Comparison of ENCODE assay signal across 22 cellular contexts in genomic region chr1:31006760-31007159, GRCh38. TPM values are rescaled to one million over a fixed set of nuclear protein-coding genes. Genes with fewer than 3 reads are reported as not detected.
DNase-seq lines count a peak whose midpoint lies in the region; ATAC-seq, FAIRE-seq and TF ChIP-seq lines count a peak whose summit lies in the region.
"Had no signal": no experiment of that assay in that cellular context is flagged by ENCODE, and none has a peak within 500 bp of the region (broad histone marks: within the 10 kb centered on the region; RNA-seq: fewer than 3 reads in every experiment).

No MANE protein-coding gene starts in this region.

- H3K4me1 Mint-ChIP-seq in activated CD4-positive, alpha-beta memory T cell treated with anti-CD3 and anti-CD28 coated beads for 36 hours (ENCODE audit: low read depth): peaks cover 68% of the 10 kb centered on the region
- H3K4me1 Mint-ChIP-seq in activated CD4-positive, alpha-beta memory T cell treated with anti-CD3 and anti-CD28 coated beads, Interleukin-2, amount 10 ng/mL, durations not matched to agents 7 days and 5 days: peaks cover 50% of the 10 kb centered on the region
- peaks cover 48% of the 10 kb centered on the region for H3K4me1 Mint-ChIP-seq in stimulated activated memory B cell treated with anti-CD40 and anti-IgM and Interleukin-4, amounts not matched to agents 10 μg/mL and 1 μg/mL and 100 μg/mL, for 72 hours
- peaks cover 33% of the 10 kb centered on the region for H3K4me1 Mint-ChIP-seq in activated CD4-positive, alpha-beta T cell treated with anti-CD3 and anti-CD28 coated beads, Interleukin-2, amount 10 ng/mL, durations not matched to agents 24 days and 14 days

- H3K9me3 ChIP-seq in K562 (replicated peaks; ENCODE audit: control insufficient read depth, insufficient read depth, low read depth, low read length) (no peaks in the 10 kb centered on the region), left lung (no peaks in the 10 kb centered on the region)
- H3K9me3 ChIP-seq: spleen, tibial nerve had no signal

- BruUV-seq in K562 (replicated peaks; lab: Mats Ljungman, UMichigan): no TSS peak

- H3K36me3 ChIP-seq in K562 (ENCODE audit: control insufficient read depth, insufficient read depth, low read length) (peaks cover 78% of the 10 kb centered on the region), left lung (peaks cover 0 to 30% of the 10 kb centered on the region in 2 donors)

- H3K4me3 ChIP-seq in K562 (no peak overlapping the region), left lung (no peak overlapping the region)
- H3K4me3 ChIP-seq: spleen, tibial nerve had no signal

- no peak for TF ChIP-seq CTCF in K562 (IDR thresholded peaks at IDR 0.05 in 2 of 3, conservative IDR thresholded peaks at IDR 0.05 in 1 of 3; ENCODE audit: insufficient read depth in 2 of 3, low read depth in 1 of 3, low read length in 3 of 3)
- no peak for TF ChIP-seq CTCF in left lung (IDR thresholded peaks at IDR 0.05)

- no peak overlapping the region for H3K9ac ChIP-seq in K562 (ENCODE audit: insufficient read depth in 1 of 2, low read depth in 2 of 2, low read length in 2 of 2)
- H3K9ac ChIP-seq: KMS-11 had no signal

- H3K4me2 ChIP-seq in K562 (ENCODE audit: insufficient read depth, low read length): no peak overlapping the region
- H3K4me2 ChIP-seq: KMS-11 had no signal

- H3K9me3 Mint-ChIP-seq in activated CD4-positive, alpha-beta memory T cell treated with anti-CD3 and anti-CD28 coated beads for 36 hours: no peaks in the 10 kb centered on the region
- H3K9me3 Mint-ChIP-seq in activated CD4-positive, alpha-beta memory T cell treated with anti-CD3 and anti-CD28 coated beads, Interleukin-2, amount 10 ng/mL, durations not matched to agents 7 days and 5 days: no peaks in the 10 kb centered on the region
- peaks cover 2% of the 10 kb centered on the region for H3K9me3 Mint-ChIP-seq in stimulated activated memory B cell treated with anti-CD40 and anti-IgM and Interleukin-4, amounts not matched to agents 10 μg/mL and 1 μg/mL and 100 μg/mL, for 72 hours
- no peaks in the 10 kb centered on the region for H3K9me3 Mint-ChIP-seq in activated CD4-positive, alpha-beta T cell treated with anti-CD3 and anti-CD28 coated beads, Interleukin-2, amount 10 ng/mL, durations not matched to agents 24 days and 14 days
- H3K9me3 Mint-ChIP-seq: stimulated activated naive CD8-positive, alpha-beta T cell treated with anti-CD3 and anti-CD28 coated beads, Interleukin-15, Interleukin-2, amounts not matched to agents 100 ng/mL and 50 ng/mL, for 24 hours had no signal

- FAIRE-seq in K562 (lab: Jason Lieb, UNC): no peak
- FAIRE-seq: bronchial epithelial cell had no signal

- TF ChIP-seq EP300 in K562 (IDR thresholded peaks at IDR 0.05; ENCODE audit: low read length): no peak

- in situ Hi-C loops in K562 (cut with MboI): no loop called here

- no peaks in the 10 kb centered on the region for H3K4me1 ChIP-seq in K562 (replicated peaks in 1 of 2; ENCODE audit: control insufficient read depth in 2 of 2, insufficient read depth in 2 of 2, low read length in 2 of 2)
- H3K4me1 ChIP-seq in left lung: peaks cover 0 to 31% of the 10 kb centered on the region in 2 donors

- DNase-seq in activated CD4-positive, alpha-beta memory T cell treated with anti-CD3 and anti-CD28 coated beads for 36 hours: no peak
- no peak for DNase-seq in activated CD4-positive, alpha-beta memory T cell treated with anti-CD3 and anti-CD28 coated beads, Interleukin-2, amount 10 ng/mL, durations not matched to agents 7 days and 5 days
- DNase-seq in K562 (ENCODE audit: extremely low read depth in 1 of 4, low spot score in 3 of 4) (no peak), left lung (no peak)
- no peak for DNase-seq in stimulated activated CD4-positive, alpha-beta T cell treated with anti-CD3 and anti-CD28 coated beads, Interleukin-2, amount 100 ng/mL, for 24 hours
- DNase-seq in activated CD4-positive, alpha-beta T cell treated with anti-CD3 and anti-CD28 coated beads, Interleukin-2, amount 10 ng/mL, durations not matched to agents 24 days and 14 days: no peak
- DNase-seq: 8988T; activated CD4-positive, CD25-positive, alpha-beta regulatory T cell; COR-L47; cortex of kidney; NCI-H1694 treated with DMSO at 0.1 percent for 48 hours; NCI-H526 treated with DMSO at 0.1 percent for 48 hours; spleen; stimulated activated CD4-positive, alpha-beta T cell treated with anti-CD3 and anti-CD28 coated beads, Interleukin-4, amount 100 ng/mL, for 24 hours; T-helper 9 cell had no signal

- H3K79me2 ChIP-seq in K562 (ENCODE audit: control insufficient read depth, insufficient read depth, low read length): peaks cover 97% of the 10 kb centered on the region

- POLR2A ChIA-PET in activated CD4-positive, alpha-beta memory T cell treated with anti-CD3 and anti-CD28 coated beads for 36 hours (lab: Charles Lee): no interaction called here
- POLR2A ChIA-PET in activated CD4-positive, alpha-beta memory T cell treated with anti-CD3 and anti-CD28 coated beads, Interleukin-2, amount 10 ng/mL, durations not matched to agents 7 days and 5 days (lab: Charles Lee): interaction anchor here (0.7 to 1.6 kb wide), 4 partner anchors 8 to 59 kb away, joined by 3 to 5 read pairs (median 4); no protein-coding TSS in a partner anchor
- POLR2A ChIA-PET in K562 (lab: Yijun Ruan, JAX): interaction anchor here (0.6 to 2.6 kb wide), 8 partner anchors 8 to 168 kb away, joined by 3 to 6 read pairs (median 4); no protein-coding TSS in a partner anchor

- peaks cover 42% of the 10 kb centered on the region for H3K36me3 Mint-ChIP-seq in activated CD4-positive, alpha-beta memory T cell treated with anti-CD3 and anti-CD28 coated beads for 36 hours
- H3K36me3 Mint-ChIP-seq in activated CD4-positive, alpha-beta memory T cell treated with anti-CD3 and anti-CD28 coated beads, Interleukin-2, amount 10 ng/mL, durations not matched to agents 7 days and 5 days (ENCODE audit: low read depth): peaks cover 47% of the 10 kb centered on the region
- peaks cover 44% of the 10 kb centered on the region for H3K36me3 Mint-ChIP-seq in stimulated activated memory B cell treated with anti-CD40 and anti-IgM and Interleukin-4, amounts not matched to agents 10 μg/mL and 1 μg/mL and 100 μg/mL, for 72 hours
- peaks cover 43% of the 10 kb centered on the region for H3K36me3 Mint-ChIP-seq in activated CD4-positive, alpha-beta T cell treated with anti-CD3 and anti-CD28 coated beads, Interleukin-2, amount 10 ng/mL, durations not matched to agents 24 days and 14 days (ENCODE audit: low read depth)

- CTCF ChIA-PET in activated CD4-positive, alpha-beta memory T cell treated with anti-CD3 and anti-CD28 coated beads for 36 hours (lab: Charles Lee): interaction anchor here (0.9 kb wide), 1 partner anchor 16 kb away, joined by 3 read pairs; no protein-coding TSS in a partner anchor
- CTCF ChIA-PET in activated CD4-positive, alpha-beta memory T cell treated with anti-CD3 and anti-CD28 coated beads, Interleukin-2, amount 10 ng/mL, durations not matched to agents 7 days and 5 days (lab: Charles Lee): interaction anchor here (0.5 to 0.9 kb wide), 3 partner anchors 18 to 1314 kb away, joined by 3 to 4 read pairs (median 3); no protein-coding TSS in a partner anchor
- CTCF ChIA-PET in K562 (lab: Yijun Ruan, JAX; ENCODE audit: low intra/inter-chr PET ratio): no interaction called here

- 70% methylated on average over 1 of the region's 1 CpG for WGBS in K562 (ENCODE audit: insufficient coverage, low coverage, missing lambda C conversion rate)

- no peaks in the 10 kb centered on the region for H3K9me1 ChIP-seq in K562 (ENCODE audit: control insufficient read depth, insufficient read depth, low read length)

- H3K27ac ChIP-seq in K562 (ENCODE audit: extremely low read depth, low read depth, low read length): no peak overlapping the region
- H3K27ac ChIP-seq in left lung: peak overlapping the region; percentile 16 to 30
- H3K27ac ChIP-seq: KMS-11, tibial nerve had no signal

- peak overlapping the region; percentile 13 for H3K27ac Mint-ChIP-seq in activated CD4-positive, alpha-beta memory T cell treated with anti-CD3 and anti-CD28 coated beads for 36 hours
- no peak overlapping the region for H3K27ac Mint-ChIP-seq in activated CD4-positive, alpha-beta memory T cell treated with anti-CD3 and anti-CD28 coated beads, Interleukin-2, amount 10 ng/mL, durations not matched to agents 7 days and 5 days
- H3K27ac Mint-ChIP-seq in stimulated activated memory B cell treated with anti-CD40 and anti-IgM and Interleukin-4, amounts not matched to agents 10 μg/mL and 1 μg/mL and 100 μg/mL, for 72 hours: peak overlapping the region; percentile 85
- H3K27ac Mint-ChIP-seq in activated CD4-positive, alpha-beta T cell treated with anti-CD3 and anti-CD28 coated beads, Interleukin-2, amount 10 ng/mL, durations not matched to agents 24 days and 14 days: no peak overlapping the region
- H3K27ac Mint-ChIP-seq: B cell had no signal

- H3K4me3 Mint-ChIP-seq in activated CD4-positive, alpha-beta memory T cell treated with anti-CD3 and anti-CD28 coated beads for 36 hours: no peak overlapping the region
- H3K4me3 Mint-ChIP-seq in activated CD4-positive, alpha-beta memory T cell treated with anti-CD3 and anti-CD28 coated beads, Interleukin-2, amount 10 ng/mL, durations not matched to agents 7 days and 5 days: no peak overlapping the region
- no peak overlapping the region for H3K4me3 Mint-ChIP-seq in stimulated activated memory B cell treated with anti-CD40 and anti-IgM and Interleukin-4, amounts not matched to agents 10 μg/mL and 1 μg/mL and 100 μg/mL, for 72 hours
- no peak overlapping the region for H3K4me3 Mint-ChIP-seq in activated CD4-positive, alpha-beta T cell treated with anti-CD3 and anti-CD28 coated beads, Interleukin-2, amount 10 ng/mL, durations not matched to agents 24 days and 14 days
- H3K4me3 Mint-ChIP-seq: B cell; stimulated activated naive CD8-positive, alpha-beta T cell treated with anti-CD3 and anti-CD28 coated beads, Interleukin-15, Interleukin-2, amounts not matched to agents 100 ng/mL and 50 ng/mL, for 24 hours had no signal

- intact Hi-C loops in activated CD4-positive, alpha-beta memory T cell treated with anti-CD3 and anti-CD28 coated beads for 36 hours (cut with micrococcal nuclease): no loop called here
- intact Hi-C loops in K562 (cut with micrococcal nuclease) (no loop called here), left lung (cut with DNase I) (no loop called here)
- intact Hi-C loops in activated CD4-positive, alpha-beta T cell treated with anti-CD3 and anti-CD28 coated beads, Interleukin-2, amount 10 ng/mL, durations not matched to agents 24 days and 14 days (cut with micrococcal nuclease): no loop called here

- H3K27me3 ChIP-seq in K562 (ENCODE audit: control insufficient read depth in 2 of 2, insufficient read depth in 2 of 2, low read length in 2 of 2) (no peaks in the 10 kb centered on the region), left lung (no peaks in the 10 kb centered on the region)
- H3K27me3 ChIP-seq: spleen, tibial nerve had no signal

- H2AFZ ChIP-seq in K562 (ENCODE audit: low read depth, low read length): no peak overlapping the region

- H3K27me3 Mint-ChIP-seq in activated CD4-positive, alpha-beta memory T cell treated with anti-CD3 and anti-CD28 coated beads for 36 hours: no peaks in the 10 kb centered on the region
- no peaks in the 10 kb centered on the region for H3K27me3 Mint-ChIP-seq in activated CD4-positive, alpha-beta memory T cell treated with anti-CD3 and anti-CD28 coated beads, Interleukin-2, amount 10 ng/mL, durations not matched to agents 7 days and 5 days
- H3K27me3 Mint-ChIP-seq in stimulated activated memory B cell treated with anti-CD40 and anti-IgM and Interleukin-4, amounts not matched to agents 10 μg/mL and 1 μg/mL and 100 μg/mL, for 72 hours: no peaks in the 10 kb centered on the region
- H3K27me3 Mint-ChIP-seq in activated CD4-positive, alpha-beta T cell treated with anti-CD3 and anti-CD28 coated beads, Interleukin-2, amount 10 ng/mL, durations not matched to agents 24 days and 14 days: no peaks in the 10 kb centered on the region
- H3K27me3 Mint-ChIP-seq: B cell; stimulated activated naive CD8-positive, alpha-beta T cell treated with anti-CD3 and anti-CD28 coated beads, Interleukin-15, Interleukin-2, amounts not matched to agents 100 ng/mL and 50 ng/mL, for 24 hours had no signal

- TF ChIP-seq RAD21 in K562 (CRISPR knock-in tag; conservative IDR thresholded peaks at IDR 0.05 in 1 of 2, IDR thresholded peaks at IDR 0.05 in 1 of 2): no peak

- H4K20me1 ChIP-seq in K562 (replicated peaks; ENCODE audit: control insufficient read depth, insufficient read depth, low read length): peaks cover 40% of the 10 kb centered on the region

- TF ChIP-seq POLR2A in K562 (conservative IDR thresholded peaks at IDR 0.05): no peak

- ATAC-seq in K562 (no peak), left lung (no peak), HG02870 (IDR thresholded peaks at IDR 0.05; ENCODE audit: unreplicated experiment) (no peak)
- ATAC-seq in stimulated activated memory B cell treated with anti-CD40 and anti-IgM and Interleukin-4, amounts not matched to agents 10 μg/mL and 1 μg/mL and 100 μg/mL, for 72 hours: no peak

RNA-seq across cellular contexts. Expression of gene PUM1, which starts 58.8 kb away (rescaled TPM):
- 10 to 100 TPM; 77.8 to 80.5 TPM for total RNA-seq in activated CD4-positive, alpha-beta memory T cell treated with anti-CD3 and anti-CD28 coated beads for 36 hours
- total RNA-seq in activated CD4-positive, alpha-beta memory T cell treated with anti-CD3 and anti-CD28 coated beads, Interleukin-2, amount 10 ng/mL, durations not matched to agents 7 days and 5 days: 10 to 100 TPM; 86.8 to 87.4 TPM
- total RNA-seq in K562 (2011; cell fraction: chromatin; rRNA removed; ENCODE audit: low replicate concordance): 260 and 263 TPM in 2 replicates
- 122 and 134 TPM in 2 replicates for total RNA-seq in K562 (2011; cell fraction: nucleolus; rRNA removed)
- 144 and 176 TPM in 2 replicates for total RNA-seq in K562 (2011; cell fraction: nucleoplasm; rRNA removed)
- total RNA-seq in K562 (2014; rRNA removed) (42.9 and 56.3 TPM in 2 replicates), K562 (2014; rRNA removed; fragmentation: Illumina TruSeq; extraction: Trizol) (60.1 and 66.4 TPM in 2 replicates), K562 (2015; rRNA removed; fragmentation: Illumina TruSeq; extraction: Trizol) (55.6 and 56.6 TPM in 2 replicates), K562 (2021) (101 and 104 TPM in 2 replicates), left lung (100 to 1,000 TPM in 1 of 2 donors, 10 to 100 TPM in 1; 96.7 to 102 TPM)
- polyA plus RNA-seq in K562 (2011; rRNA removed) (55.7 and 64.3 TPM in 2 replicates), K562 (2014; fragmentation: Illumina TruSeq; extraction: Trizol) (52.1 and 60.9 TPM in 2 replicates), K562 (2014; fragmentation: Nextera tagmentation; extraction: Ambion mirVana) (10 to 100 TPM; 37.7 to 43.8 TPM), K562 (2014; rRNA removed) (46.4 and 49.5 TPM in 2 replicates)
- 84.5 and 95.2 TPM in 2 replicates for polyA plus RNA-seq in K562 (2011; cell fraction: cytosol; rRNA removed)
- 131 and 181 TPM in 2 replicates for polyA plus RNA-seq in K562 (2011; cell fraction: nucleus; rRNA removed)
- polyA plus RNA-seq in K562 (2012): 60.3 and 92.8 TPM in 2 replicates
- 300 and 362 TPM in 2 replicates for polyA minus RNA-seq in K562 (2011; rRNA and poly(A)+ RNA removed)
- polyA minus RNA-seq in K562 (2011; cell fraction: cytosol; rRNA and poly(A)+ RNA removed): 93.9 and 117 TPM in 2 replicates
- 116 and 133 TPM in 2 replicates for polyA minus RNA-seq in K562 (2011; cell fraction: nucleus; rRNA and poly(A)+ RNA removed)
- 122 and 132 TPM in 2 replicates for total RNA-seq in activated CD4-positive, alpha-beta T cell treated with anti-CD3 and anti-CD28 coated beads, Interleukin-2, amount 10 ng/mL, durations not matched to agents 24 days and 14 days

Comparison
In these comparisons a context has a peak if more than half of its experiments do, and no peak if none do; other contexts are left out.
1. H3K27ac Mint-ChIP-seq: peak in activated CD4-positive, alpha-beta memory T cell treated with anti-CD3 and anti-CD28 coated beads for 36 hours (single experiment) and stimulated activated memory B cell treated with anti-CD40 and anti-IgM and Interleukin-4, amounts not matched to agents 10 μg/mL and 1 μg/mL and 100 μg/mL, for 72 hours (single experiment); none in activated CD4-positive, alpha-beta memory T cell treated with anti-CD3 and anti-CD28 coated beads, Interleukin-2, amount 10 ng/mL, durations not matched to agents 7 days and 5 days (single experiment) and activated CD4-positive, alpha-beta T cell treated with anti-CD3 and anti-CD28 coated beads, Interleukin-2, amount 10 ng/mL, durations not matched to agents 24 days and 14 days (single experiment).